Comparison of ENCODE assay signal across 24 cellular contexts in genomic region chr6:44102527-44102926, GRCh38. TPM values are rescaled to one million over a fixed set of nuclear protein-coding genes. Genes with fewer than 3 reads are reported as not detected.
DNase-seq lines count a peak whose midpoint lies in the region; ATAC-seq, FAIRE-seq and TF ChIP-seq lines count a peak whose summit lies in the region.
"Had no signal": no experiment of that assay in that cellular context is flagged by ENCODE, and none has a peak within 500 bp of the region (broad histone marks: within the 10 kb centered on the region; RNA-seq: fewer than 3 reads in every experiment).

No MANE protein-coding gene starts in this region.

- FAIRE-seq in H54 (lab: Jason Lieb, UNC) = no peak
- FAIRE-seq: A204.1 had no signal

- H3K27me3 Mint-ChIP-seq in activated T-cell treated with anti-CD3 and anti-CD28 coated beads, Interleukin-2, amount 50 U/mL, for 24 hours = no peaks in the 10 kb centered on the region
- H3K27me3 Mint-ChIP-seq in WTC11 (ENCODE audit: low read depth) = no peaks in the 10 kb centered on the region
- H3K27me3 Mint-ChIP-seq: progenitor cell of endocrine pancreas, T-cell had no signal

- ATAC-seq in WTC11 (peak; percentile 52), HG02973 (IDR thresholded peaks at IDR 0.05; ENCODE audit: unreplicated experiment) (no peak), GM21619 (IDR thresholded peaks at IDR 0.05; ENCODE audit: unreplicated experiment) (no peak)
- ATAC-seq: activated T-cell treated with anti-CD3 and anti-CD28 coated beads, Interleukin-2, amount 50 U/mL, for 72 hours; HCT116; T-cell had no signal

- TF ChIP-seq CTCF in WTC11 (IDR thresholded peaks at IDR 0.05) = no peak

- H3K9me3 Mint-ChIP-seq in activated T-cell treated with anti-CD3 and anti-CD28 coated beads, Interleukin-2, amount 50 U/mL, for 24 hours = no peaks in the 10 kb centered on the region
- no peaks in the 10 kb centered on the region for H3K9me3 Mint-ChIP-seq in WTC11
- H3K9me3 Mint-ChIP-seq: activated naive CD4-positive, alpha-beta T cell treated with anti-CD3 and anti-CD28 coated beads for 36 hours; activated T-cell treated with anti-CD3 and anti-CD28 coated beads, Interleukin-2, amount 50 U/mL, for 72 hours; T-cell had no signal

- peaks cover 64% of the 10 kb centered on the region for H3K36me3 Mint-ChIP-seq in activated T-cell treated with anti-CD3 and anti-CD28 coated beads, Interleukin-2, amount 50 U/mL, for 24 hours (ENCODE audit: low read depth)
- peaks cover 31% of the 10 kb centered on the region for H3K36me3 Mint-ChIP-seq in WTC11

- POLR2A ChIA-PET in WTC11 (lab: Charles Lee) = interaction anchor here (0.8 kb wide), 1 partner anchor 19 kb away, joined by 3 read pairs; no protein-coding TSS in a partner anchor

- H3K4me1 Mint-ChIP-seq in activated T-cell treated with anti-CD3 and anti-CD28 coated beads, Interleukin-2, amount 50 U/mL, for 24 hours (ENCODE audit: low read depth) = no peaks in the 10 kb centered on the region
- peaks cover 8% of the 10 kb centered on the region; the same call in 1 of the 2 replicates for H3K4me1 Mint-ChIP-seq in WTC11

- no peak for TF ChIP-seq POLR2A in H54 (IDR thresholded peaks at IDR 0.05; ENCODE audit: low read depth, low read length)

- DNase-seq in activated T-cell treated with anti-CD3 and anti-CD28 coated beads, Interleukin-2, amount 50 U/mL, for 24 hours = no peak
- no peak for DNase-seq in activated T-cell treated with anti-CD3 and anti-CD28 coated beads for 4 hours
- DNase-seq in WTC11 (ENCODE audit: low spot score) = peak; percentile 45
- DNase-seq in iPS-NIHi11 (ENCODE audit: low spot score) = peak; percentile 69
- no peak for DNase-seq in T-helper 2 cell
- no peak for DNase-seq in H54 (ENCODE audit: insufficient read length, low spot score)
- DNase-seq: activated naive CD4-positive, alpha-beta T cell treated with anti-CD3 and anti-CD28 coated beads for 36 hours; activated T-cell treated with anti-CD3 and anti-CD28 coated beads, Interleukin-2, amount 50 U/mL, for 72 hours; AML-193; central memory CD4-positive, alpha-beta T cell; dermis blood vessel endothelial cell; head of caudate nucleus; KBM-7; NCI-H1436 treated with DMSO at 0.1 percent for 48 hours; NCI-H524; NK-92 treated with Interleukin-12 subunit alpha and Interleukin-12 subunit beta, amount 100 ng/mL, for 24 hours; Peyer's patch; T-cell; transverse colon had no signal

- H3K27ac Mint-ChIP-seq in activated T-cell treated with anti-CD3 and anti-CD28 coated beads, Interleukin-2, amount 50 U/mL, for 24 hours = peak overlapping the region; percentile 29
- H3K27ac Mint-ChIP-seq in WTC11 = peak overlapping the region; percentile 63; the same call in 1 of the 2 replicates
- H3K27ac Mint-ChIP-seq: activated naive CD4-positive, alpha-beta T cell treated with anti-CD3 and anti-CD28 coated beads for 36 hours; progenitor cell of endocrine pancreas had no signal

- CTCF ChIA-PET in WTC11 (lab: Charles Lee) = interaction anchor here (0.6 to 1.7 kb wide), 7 partner anchors 9 to 154 kb away, joined by 3 to 5 read pairs (median 4); no protein-coding TSS in a partner anchor

- H3K4me3 Mint-ChIP-seq in activated T-cell treated with anti-CD3 and anti-CD28 coated beads, Interleukin-2, amount 50 U/mL, for 24 hours = no peak overlapping the region
- H3K4me3 Mint-ChIP-seq in WTC11 = no peak overlapping the region
- H3K4me3 Mint-ChIP-seq: activated naive CD4-positive, alpha-beta T cell treated with anti-CD3 and anti-CD28 coated beads for 36 hours; activated T-cell treated with anti-CD3 and anti-CD28 coated beads, Interleukin-2, amount 50 U/mL, for 72 hours; T-cell had no signal

TF ChIP-seq in WTC11, 78 proteins besides CTCF, POLR2A, EP300 and RAD21:
- TF ChIP-seq ATF2 (CRISPR knock-in tag; IDR thresholded peaks at IDR 0.05; ENCODE audit: borderline replicate concordance, low read depth) (no peak), AR (CRISPR knock-in tag; IDR thresholded peaks at IDR 0.05) (no peak), ZSCAN18 (CRISPR knock-in tag; IDR thresholded peaks at IDR 0.05) (no peak), ZNF281 (CRISPR knock-in tag; IDR thresholded peaks at IDR 0.05) (no peak), NFE2L1 (CRISPR knock-in tag; IDR thresholded peaks at IDR 0.05) (no peak), GTF2I (CRISPR knock-in tag; conservative IDR thresholded peaks at IDR 0.05) (no peak), ZNF263 (CRISPR knock-in tag; IDR thresholded peaks at IDR 0.05; ENCODE audit: low read depth) (no peak), ZNF671 (CRISPR knock-in tag; IDR thresholded peaks at IDR 0.05) (no peak), MAX (CRISPR knock-in tag; IDR thresholded peaks at IDR 0.05) (no peak)

RNA-seq across cellular contexts. Expression of gene MRPL14, which starts 24.7 kb away (rescaled TPM):
- 70.0 to 74.2 TPM (median 74.2 TPM) in 3 replicates for total RNA-seq in WTC11 (2021)

RNA-seq across cellular contexts. Expression of gene TMEM63B, which starts 24.8 kb away (rescaled TPM):
- total RNA-seq in WTC11 (2021) = 72.8 to 75.2 TPM (median 74.0 TPM) in 3 replicates

RNA-seq across cellular contexts. Expression of gene CAPN11, which starts 56.1 kb away (rescaled TPM):
- 2.3 to 3.3 TPM (median 3.2 TPM) in 3 replicates for total RNA-seq in WTC11 (2021)
- total RNA-seq: activated naive CD4-positive, alpha-beta T cell treated with anti-CD3 and anti-CD28 coated beads for 36 hours; progenitor cell of endocrine pancreas had no signal

Comparison
In these comparisons a context has a peak if more than half of its experiments do, and no peak if none do; other contexts are left out.
1. DNase-seq: peak in WTC11 (single experiment) and iPS-NIHi11 (single experiment); none in activated T-cell treated with anti-CD3 and anti-CD28 coated beads, Interleukin-2, amount 50 U/mL, for 24 hours (single experiment), activated T-cell treated with anti-CD3 and anti-CD28 coated beads for 4 hours (single experiment), T-helper 2 cell (0 of 5) and H54 (single experiment).